Comparison of ENCODE assay signal across 13 cellular contexts in the genomic region with DNA sequence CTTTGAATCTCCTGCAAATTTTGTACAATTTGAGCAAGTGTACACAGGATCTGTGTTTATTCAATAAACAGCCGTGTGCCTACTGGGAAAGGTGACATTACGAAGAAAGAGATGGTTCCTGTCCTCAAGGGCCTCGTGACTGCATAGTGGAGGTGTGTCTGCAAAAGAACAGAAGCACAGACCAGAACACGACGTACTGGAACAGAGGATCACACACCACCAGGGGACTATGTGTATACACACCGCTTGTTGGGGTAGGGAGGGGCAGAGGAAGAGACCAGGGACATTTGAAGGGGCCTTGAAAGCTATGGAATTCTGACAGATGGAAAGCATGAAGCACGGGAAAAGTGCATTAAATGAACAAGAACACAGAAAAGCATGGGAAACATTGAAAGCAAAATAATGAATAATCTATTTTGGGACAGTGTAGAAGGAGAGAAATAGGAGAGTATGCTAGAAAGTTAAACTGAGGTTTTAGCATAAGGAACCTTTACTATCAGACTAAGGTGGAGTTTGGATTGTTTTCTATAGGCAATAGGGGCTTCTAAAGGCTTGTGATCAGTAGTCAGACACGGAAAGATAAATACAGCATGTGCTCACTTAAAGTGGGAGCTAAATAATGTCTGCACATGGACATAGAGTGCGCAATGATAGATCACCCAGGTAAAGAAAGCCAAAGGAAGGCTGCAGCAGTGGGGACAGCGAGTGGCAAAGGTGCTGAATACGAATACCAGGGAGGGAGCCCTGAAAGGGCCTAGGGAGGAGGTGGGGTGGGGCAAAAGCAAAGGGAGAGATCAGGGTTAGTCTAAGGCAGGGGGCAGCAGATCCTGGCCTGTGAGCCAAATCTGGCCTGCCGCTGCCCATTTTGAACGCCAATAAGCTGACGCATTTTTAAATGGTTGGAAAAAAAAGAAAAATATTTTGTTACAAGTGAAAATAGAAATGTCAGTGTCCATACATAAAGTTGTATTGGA. TPM values are rescaled to one million over a fixed set of nuclear protein-coding genes. Genes with fewer than 3 reads are reported as not detected.
DNase-seq lines count a peak whose midpoint lies in the region; TF ChIP-seq lines count a peak whose summit lies in the region.
"Had no signal": no experiment of that assay in that cellular context is flagged by ENCODE, and none has a peak within 500 bp of the region (broad histone marks: within the 10 kb centered on the region; RNA-seq: fewer than 3 reads in every experiment).

No MANE protein-coding gene starts in this region.

- peak; percentile 47 for TF ChIP-seq EP300 in transverse colon (IDR thresholded peaks at IDR 0.05; ENCODE audit: low read depth)

- H3K4me1 ChIP-seq in mesendoderm (ENCODE audit: control insufficient read depth, low read depth, low read length): peaks cover 11% of the 10 kb centered on the region
- peaks cover 15 to 87% (median 44%) of the 10 kb centered on the region in 4 donors for H3K4me1 ChIP-seq in transverse colon

- no peak overlapping the region for H2BK15ac ChIP-seq in mesendoderm (replicated peaks; ENCODE audit: low read depth)

- H3K4me3 Mint-ChIP-seq in activated naive CD4-positive, alpha-beta T cell treated with anti-CD3 and anti-CD28 coated beads for 36 hours: no peak overlapping the region
- H3K4me3 Mint-ChIP-seq in activated CD4-positive, alpha-beta T cell treated with anti-CD3 and anti-CD28 coated beads, Interleukin-2, amount 10 ng/mL, durations not matched to agents 24 days and 14 days: no peak overlapping the region

- no peak overlapping the region for H3K4me2 ChIP-seq in mesendoderm (ENCODE audit: low read length)

- TF ChIP-seq POLR2A in transverse colon (IDR thresholded peaks at IDR 0.05): no peak

- DNase-seq in activated naive CD4-positive, alpha-beta T cell treated with anti-CD3 and anti-CD28 coated beads for 36 hours: peak; percentile 33
- DNase-seq in activated naive CD4-positive, alpha-beta T cell treated with anti-CD3 and anti-CD28 coated beads, Interleukin-2, amount 50 U/mL, for 16 hours: no peak
- no peak for DNase-seq in epithelial cell of proximal tubule (ENCODE audit: low read depth)
- no peak for DNase-seq in mesendoderm
- DNase-seq in transverse colon: peak; percentile 46
- DNase-seq in hippocampal formation (lab: John Stamatoyannopoulos, UW): no peak
- no peak for DNase-seq in activated CD4-positive, alpha-beta T cell treated with anti-CD3 and anti-CD28 coated beads, Interleukin-2, amount 10 ng/mL, durations not matched to agents 24 days and 14 days
- DNase-seq in GM19238 (ENCODE audit: insufficient read length, low spot score): no peak
- DNase-seq: activated gamma-delta T cell, NCI-H1436 treated with DMSO at 0.1 percent for 48 hours, NCI-H510A treated with DMSO at 0.1 percent for 48 hours, WERI-Rb-1 had no signal

- peak overlapping the region; percentile 36 for H3K56ac ChIP-seq in mesendoderm (ENCODE audit: low read length)

- H3K4me3 ChIP-seq in epithelial cell of proximal tubule (ENCODE audit: low read depth, low read length) (no peak overlapping the region), mesendoderm (ENCODE audit: low read length) (no peak overlapping the region), transverse colon (no peak overlapping the region)

- H3K79me2 ChIP-seq in mesendoderm (ENCODE audit: control insufficient read depth, insufficient read depth, low read length): peaks cover 2% of the 10 kb centered on the region

- no peak overlapping the region for H2AK5ac ChIP-seq in mesendoderm (ENCODE audit: low read length)

- H3K27ac Mint-ChIP-seq in activated naive CD4-positive, alpha-beta T cell treated with anti-CD3 and anti-CD28 coated beads for 36 hours: no peak overlapping the region
- H3K27ac Mint-ChIP-seq in activated CD4-positive, alpha-beta T cell treated with anti-CD3 and anti-CD28 coated beads, Interleukin-2, amount 10 ng/mL, durations not matched to agents 24 days and 14 days: no peak overlapping the region

- H3K27me3 Mint-ChIP-seq in activated naive CD4-positive, alpha-beta T cell treated with anti-CD3 and anti-CD28 coated beads for 36 hours (ENCODE audit: low read depth): no peaks in the 10 kb centered on the region
- H3K27me3 Mint-ChIP-seq in activated CD4-positive, alpha-beta T cell treated with anti-CD3 and anti-CD28 coated beads, Interleukin-2, amount 10 ng/mL, durations not matched to agents 24 days and 14 days: no peaks in the 10 kb centered on the region

- H4K8ac ChIP-seq in mesendoderm (ENCODE audit: low read depth, low read length): no peak overlapping the region

- WGBS in mesendoderm (ENCODE audit: extremely low coverage, insufficient coverage, low lambda C conversion rate): no CpG with 5 or more reads among the region's 14 CpGs
- WGBS in transverse colon (ENCODE audit: low coverage in 1 of 2), 2 donors: 53 to 66% methylated on average over 11 to 14 of the region's 14 CpGs

- no peaks in the 10 kb centered on the region for H3K36me3 Mint-ChIP-seq in activated naive CD4-positive, alpha-beta T cell treated with anti-CD3 and anti-CD28 coated beads for 36 hours (ENCODE audit: low read depth)
- H3K36me3 Mint-ChIP-seq in activated CD4-positive, alpha-beta T cell treated with anti-CD3 and anti-CD28 coated beads, Interleukin-2, amount 10 ng/mL, durations not matched to agents 24 days and 14 days (ENCODE audit: low read depth): peaks cover 3% of the 10 kb centered on the region

- in situ Hi-C loops in transverse colon (cut with MboI; ENCODE audit: low pct_ligation_motif_present in 1 of 4, low pct_unique_long_range_greater_than_20kb in 1 of 4, low sequenced_read_pairs in 3 of 4): loop anchor here in 1 of 4 donors (25.0 kb wide), 1 partner anchor 93 kb away; no protein-coding TSS in a partner anchor

- peaks cover 10% of the 10 kb centered on the region for H3K79me1 ChIP-seq in mesendoderm (ENCODE audit: low read length)

- CTCF ChIA-PET in activated naive CD4-positive, alpha-beta T cell treated with anti-CD3 and anti-CD28 coated beads for 36 hours (lab: Charles Lee): interaction anchor here (1.0 to 1.7 kb wide), 3 partner anchors 25 to 279 kb away, joined by 3 read pairs; no protein-coding TSS in a partner anchor

- H2BK5ac ChIP-seq in mesendoderm (ENCODE audit: low read length): no peak overlapping the region

- no peaks in the 10 kb centered on the region for H3K9me3 Mint-ChIP-seq in activated naive CD4-positive, alpha-beta T cell treated with anti-CD3 and anti-CD28 coated beads for 36 hours
- no peaks in the 10 kb centered on the region for H3K9me3 Mint-ChIP-seq in activated CD4-positive, alpha-beta T cell treated with anti-CD3 and anti-CD28 coated beads, Interleukin-2, amount 10 ng/mL, durations not matched to agents 24 days and 14 days

- H3K27ac ChIP-seq in mesendoderm (ENCODE audit: low read depth, low read length) (no peak overlapping the region), transverse colon (peak overlapping the region; percentile 3 to 25 (median 14))
- H3K27ac ChIP-seq: HL-60, WERI-Rb-1 had no signal

- H3K27me3 ChIP-seq in mesendoderm (ENCODE audit: insufficient read depth, low read length, poor library complexity): no peaks in the 10 kb centered on the region
- no peaks in the 10 kb centered on the region for H3K27me3 ChIP-seq in transverse colon

- peaks cover 61% of the 10 kb centered on the region for H3K4me1 Mint-ChIP-seq in activated naive CD4-positive, alpha-beta T cell treated with anti-CD3 and anti-CD28 coated beads for 36 hours (ENCODE audit: low read depth)
- peaks cover 36% of the 10 kb centered on the region for H3K4me1 Mint-ChIP-seq in activated CD4-positive, alpha-beta T cell treated with anti-CD3 and anti-CD28 coated beads, Interleukin-2, amount 10 ng/mL, durations not matched to agents 24 days and 14 days

- intact Hi-C loops in activated naive CD4-positive, alpha-beta T cell treated with anti-CD3 and anti-CD28 coated beads for 36 hours (cut with micrococcal nuclease): loop anchor here (1.0 to 2.0 kb wide), 6 partner anchors 9 to 85 kb away; no protein-coding TSS in a partner anchor
- intact Hi-C loops in transverse colon (cut with DNase I; ENCODE audit: low total_unique reads): no loop called here
- intact Hi-C loops in activated CD4-positive, alpha-beta T cell treated with anti-CD3 and anti-CD28 coated beads, Interleukin-2, amount 10 ng/mL, durations not matched to agents 24 days and 14 days (cut with micrococcal nuclease): loop anchor here (1.0 to 2.0 kb wide), 2 partner anchors 10 to 33 kb away; no protein-coding TSS in a partner anchor

- no peak overlapping the region for H3K4ac ChIP-seq in mesendoderm (ENCODE audit: low read depth, low read length)

- TF ChIP-seq CTCF in epithelial cell of proximal tubule (conservative IDR thresholded peaks at IDR 0.05; ENCODE audit: low read depth, low read length): peak; percentile 22
- no peak for TF ChIP-seq CTCF in transverse colon (IDR thresholded peaks at IDR 0.05)

- no peak overlapping the region for H3K18ac ChIP-seq in mesendoderm (ENCODE audit: low read length)

- H3K9me3 ChIP-seq in transverse colon: no peaks in the 10 kb centered on the region

- H3K9ac ChIP-seq in mesendoderm (ENCODE audit: low read length): no peak overlapping the region

- H3K36me3 ChIP-seq in mesendoderm (ENCODE audit: control insufficient read depth, insufficient read depth, low read length) (no peaks in the 10 kb centered on the region), transverse colon (no peaks in the 10 kb centered on the region)
- H3K36me3 ChIP-seq: WERI-Rb-1 had no signal

- no peak overlapping the region for H3K23ac ChIP-seq in mesendoderm (ENCODE audit: low read length)

- no peak overlapping the region for H2BK120ac ChIP-seq in mesendoderm (ENCODE audit: low read depth, low read length)

- H4K5ac ChIP-seq in mesendoderm (ENCODE audit: low read length): no peak overlapping the region

RNA-seq across cellular contexts. Expression of a gene that starts 11.0 kb away (rescaled TPM):
- total RNA-seq in activated naive CD4-positive, alpha-beta T cell treated with anti-CD3 and anti-CD28 coated beads for 36 hours: 100 to 1,000 TPM; 139 to 140 TPM
- total RNA-seq in epithelial cell of proximal tubule (77.5 and 110 TPM in 2 replicates), transverse colon (100 to 1,000 TPM in 3 of 4 donors, 10 to 100 TPM in 1; 52.9 to 169 (median 126) TPM)
- 9.6 TPM for polyA plus RNA-seq in mesendoderm (2013, experiment 1 of 2)
- polyA plus RNA-seq in mesendoderm (2013, experiment 2 of 2): 10.0 TPM
- 86.5 and 86.6 TPM in 2 replicates for total RNA-seq in activated CD4-positive, alpha-beta T cell treated with anti-CD3 and anti-CD28 coated beads, Interleukin-2, amount 10 ng/mL, durations not matched to agents 24 days and 14 days

Comparison
In these comparisons a context has a peak if more than half of its experiments do, and no peak if none do; other contexts are left out.
1. DNase-seq: peak in activated naive CD4-positive, alpha-beta T cell treated with anti-CD3 and anti-CD28 coated beads for 36 hours (single experiment) and transverse colon (single experiment); none in activated naive CD4-positive, alpha-beta T cell treated with anti-CD3 and anti-CD28 coated beads, Interleukin-2, amount 50 U/mL, for 16 hours (single experiment), epithelial cell of proximal tubule (single experiment), mesendoderm (single experiment), hippocampal formation (0 of 2), activated CD4-positive, alpha-beta T cell treated with anti-CD3 and anti-CD28 coated beads, Interleukin-2, amount 10 ng/mL, durations not matched to agents 24 days and 14 days (single experiment) and GM19238 (single experiment).